8 cellular contexts compared by ENCODE assay signal in the genomic region with DNA sequence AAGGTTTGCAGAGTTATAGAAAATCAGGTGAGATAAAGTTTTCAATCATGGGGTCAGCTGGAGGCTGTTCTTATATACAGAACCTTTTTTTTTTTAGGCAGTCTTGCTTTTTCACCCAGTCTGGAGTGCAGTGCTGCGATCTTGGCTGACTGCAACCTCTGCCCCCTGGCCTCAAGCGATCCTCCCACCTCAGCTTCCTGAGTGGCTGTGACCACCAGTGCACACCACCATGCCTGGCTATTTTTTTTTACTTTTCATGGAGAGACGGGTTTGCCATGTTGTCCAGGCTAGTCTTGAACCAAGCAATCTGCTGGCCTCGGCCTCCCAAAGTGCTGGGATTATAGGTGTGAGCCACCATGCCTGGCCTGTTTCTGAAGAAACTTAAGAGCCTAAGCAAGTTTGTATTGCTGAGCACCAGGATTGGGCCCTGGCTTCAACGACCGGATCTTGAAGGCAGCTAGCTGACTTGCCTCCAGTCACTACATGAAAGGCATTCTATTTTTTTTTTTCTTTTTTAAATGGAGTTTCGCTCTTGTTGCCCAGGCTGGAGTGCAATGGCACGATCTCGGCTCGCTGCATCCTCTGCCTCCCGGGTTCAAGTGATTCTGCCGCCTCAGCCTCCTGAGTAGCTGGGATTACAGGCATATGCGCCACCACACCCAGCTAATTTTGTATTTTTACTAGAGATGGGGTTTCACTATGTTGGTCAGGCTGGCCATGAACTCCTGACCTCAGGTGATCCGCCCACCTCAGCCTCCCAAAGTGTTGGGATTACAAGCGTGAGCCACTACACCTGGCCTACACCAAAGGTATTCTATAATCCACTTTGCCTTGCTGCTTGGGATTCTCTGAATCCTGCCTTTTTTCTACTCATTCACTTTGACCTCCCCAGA. TPM values are rescaled to one million over a fixed set of nuclear protein-coding genes. Genes with fewer than 3 reads are reported as not detected.
A peak's percentile ranks its signal among the peaks of the same experiment; 100 is the strongest.
DNase-seq lines count a peak whose midpoint lies in the region; ATAC-seq and TF ChIP-seq lines count a peak whose summit lies in the region.

No MANE protein-coding gene starts in this region.

- peaks cover 63% of the 10 kb centered on the region for H3K4me1 ChIP-seq in Loucy (ENCODE audit: insufficient read depth, low read length, poor library complexity, severe bottlenecking)
- H3K4me1 ChIP-seq in lower lobe of right lung = peaks cover 42% of the 10 kb centered on the region
- peaks cover 3% of the 10 kb centered on the region for H3K4me1 ChIP-seq in HAP-1
- peaks cover 0 to 37% (median 14%) of the 10 kb centered on the region in 3 donors for H3K4me1 ChIP-seq in esophagus squamous epithelium

- no peak overlapping the region for H2AFZ ChIP-seq in Loucy (ENCODE audit: low read length)

- H3K9me2 ChIP-seq in Loucy (replicated peaks; ENCODE audit: low read depth, low read length) = no peaks in the 10 kb centered on the region

- 80 to 87% methylated on average over 15 of the region's 15 CpGs for WGBS in esophagus squamous epithelium, 2 donors

- in situ Hi-C loops in HAP-1 (cut with MboI; ENCODE audit: low sequenced_read_pairs) = no loop called here

- TF ChIP-seq CTCF in Loucy (conservative IDR thresholded peaks at IDR 0.05; ENCODE audit: low read length) (no peak), lower lobe of right lung (IDR thresholded peaks at IDR 0.05) (no peak), esophagus squamous epithelium (IDR thresholded peaks at IDR 0.05) (no peak)

- peaks cover 36% of the 10 kb centered on the region for H3F3A ChIP-seq in Loucy (ENCODE audit: low read depth)

- peak overlapping the region; percentile 13 for H3K27ac ChIP-seq in lower lobe of right lung
- H3K27ac ChIP-seq in esophagus squamous epithelium = peak overlapping the region in 1 of 4 donors; percentile 2

- H3K27me3 ChIP-seq in Loucy (ENCODE audit: insufficient read depth, low read length, poor library complexity, severe bottlenecking) (no peaks in the 10 kb centered on the region), lower lobe of right lung (ENCODE audit: low read depth) (no peaks in the 10 kb centered on the region), HAP-1 (ENCODE audit: low read depth) (no peaks in the 10 kb centered on the region), esophagus squamous epithelium (no peaks in the 10 kb centered on the region)

- peak; percentile 37 for ATAC-seq in GM18505 (IDR thresholded peaks at IDR 0.05; ENCODE audit: unreplicated experiment)
- ATAC-seq in GM21576 (IDR thresholded peaks at IDR 0.05; ENCODE audit: unreplicated experiment) = peak; percentile 38
- ATAC-seq in lower lobe of right lung = peak in 1 of 2 donors; percentile 31

- peak overlapping the region; percentile 30 for H3K9ac ChIP-seq in Loucy (ENCODE audit: low read depth, low read length, poor library complexity, severe bottlenecking)

- intact Hi-C loops in lower lobe of right lung (cut with DNase I) (no loop called here), esophagus squamous epithelium (cut with DNase I) (no loop called here)

- TF ChIP-seq POLR2A in GM18505 (IDR thresholded peaks at IDR 0.05; ENCODE audit: borderline replicate concordance, extremely low read depth, insufficient read depth, insufficient read length) (no peak), esophagus squamous epithelium (IDR thresholded peaks at IDR 0.05) (no peak)

- H3K9me3 ChIP-seq in Loucy (ENCODE audit: insufficient read depth, low read depth, low read length) (no peaks in the 10 kb centered on the region), lower lobe of right lung (no peaks in the 10 kb centered on the region), HAP-1 (no peaks in the 10 kb centered on the region), esophagus squamous epithelium (no peaks in the 10 kb centered on the region)

- peaks cover 53% of the 10 kb centered on the region for H3K36me3 ChIP-seq in Loucy (ENCODE audit: insufficient read depth, low read length)
- peaks cover 78% of the 10 kb centered on the region for H3K36me3 ChIP-seq in lower lobe of right lung
- H3K36me3 ChIP-seq in HAP-1 (replicated peaks) = peaks cover 54% of the 10 kb centered on the region
- H3K36me3 ChIP-seq in esophagus squamous epithelium = peaks cover 19 to 87% (median 29%) of the 10 kb centered on the region in 3 donors

- H3K4me3 ChIP-seq in Loucy (ENCODE audit: low read length, poor library complexity, severe bottlenecking) = peak overlapping the region; percentile 50
- H3K4me3 ChIP-seq in lower lobe of right lung = no peak overlapping the region
- H3K4me3 ChIP-seq in HAP-1 = no peak overlapping the region
- no peak overlapping the region for H3K4me3 ChIP-seq in esophagus squamous epithelium

- peak overlapping the region; percentile 64 for H3K4me2 ChIP-seq in Loucy (ENCODE audit: low read depth, low read length, poor library complexity, severe bottlenecking)

- no peak for DNase-seq in lower lobe of right lung
- no peak for DNase-seq in NCI-H2029 (lab: John Stamatoyannopoulos, UW)
- DNase-seq in HAP-1 (ENCODE audit: low spot score in 2 of 2) = no peak
- DNase-seq in esophagus squamous epithelium (lab: John Stamatoyannopoulos, UW) = no peak
- DNase-seq in stimulated activated CD8-positive, alpha-beta memory T cell treated with anti-CD3 and anti-CD28 coated beads, Interleukin-4, amount 100 ng/mL, for 48 hours = no peak

- H3K79me2 ChIP-seq in Loucy (ENCODE audit: insufficient read depth, low read length) = peaks cover 53% of the 10 kb centered on the region

- peaks cover 37% of the 10 kb centered on the region for H4K20me1 ChIP-seq in Loucy (ENCODE audit: insufficient read depth, low read length, poor library complexity, severe bottlenecking)

RNA-seq across cellular contexts. Expression of a gene that starts 7.6 kb away (rescaled TPM):
- 216 TPM for total RNA-seq in lower lobe of right lung
- 100 to 1,000 TPM; 111 to 166 (median 131) TPM for total RNA-seq in esophagus squamous epithelium

RNA-seq across cellular contexts. Expression of a gene that starts 20.2 kb away (rescaled TPM):
- total RNA-seq in lower lobe of right lung (21.4 TPM), esophagus squamous epithelium (10 to 100 TPM in 3 of 4 donors, 1 to 10 TPM in 1; 9.8 to 15.4 (median 14.4) TPM)

RNA-seq across cellular contexts. Expression of a gene that starts 50.9 kb away (rescaled TPM):
- total RNA-seq in lower lobe of right lung (13.4 TPM), esophagus squamous epithelium (10 to 100 TPM; 14.4 to 24.9 (median 16.3) TPM)

RNA-seq across cellular contexts. Expression of a gene that starts 51.1 kb away (rescaled TPM):
- total RNA-seq in lower lobe of right lung = 10.0 TPM
- 10 to 100 TPM in 2 of 4 donors, 1 to 10 TPM in 2; 6.6 to 17.4 (median 11.2) TPM for total RNA-seq in esophagus squamous epithelium
